8 cellular contexts compared by ENCODE assay signal in the genomic region with DNA sequence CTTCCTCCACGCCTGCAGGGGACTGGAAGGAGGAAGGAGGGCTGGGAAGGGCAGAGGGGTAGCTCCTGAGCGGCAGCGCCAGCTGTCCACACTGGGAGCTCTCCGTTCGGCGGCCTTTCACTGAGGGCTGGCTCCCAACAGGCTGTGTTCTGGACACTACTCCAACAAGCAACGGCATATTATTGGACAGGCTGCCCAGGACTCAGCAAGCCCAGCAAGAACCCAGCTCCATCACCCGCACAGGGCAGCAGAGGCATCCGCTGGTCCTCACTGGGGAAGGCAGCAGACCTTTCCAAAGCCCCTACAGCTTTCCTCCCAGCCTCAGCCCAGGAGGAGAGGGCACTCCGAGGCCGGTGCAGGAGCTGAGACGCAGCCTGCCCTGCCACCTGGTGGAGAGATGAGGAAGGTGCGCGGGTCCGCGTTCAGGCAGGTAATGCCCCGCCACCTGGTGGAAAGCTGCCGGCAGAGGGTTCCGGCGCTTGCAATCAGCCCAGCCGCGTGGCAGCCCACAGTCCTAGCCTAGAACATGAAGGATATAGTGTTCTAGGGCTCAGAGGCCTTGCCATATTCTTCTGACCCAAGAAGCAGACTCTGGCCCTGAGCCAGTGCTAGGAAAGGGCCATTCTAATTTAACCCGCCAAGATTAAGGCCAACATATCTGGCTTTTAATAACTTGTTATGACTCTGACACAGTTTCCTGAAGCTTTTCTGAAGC.
DNase-seq lines count a peak whose midpoint lies in the region; ATAC-seq and TF ChIP-seq lines count a peak whose summit lies in the region.

No MANE protein-coding gene starts in this region.

- no peak overlapping the region for H3K4me3 Mint-ChIP-seq in neural crest cell
- H3K4me3 Mint-ChIP-seq in stimulated activated naive CD8-positive, alpha-beta T cell treated with anti-CD3 and anti-CD28 coated beads, Interleukin-15, amount 100 ng/mL, for 72 hours = no peak overlapping the region

- H3K9me2 ChIP-seq in Karpas-422 (replicated peaks; ENCODE audit: insufficient read depth, low read length) = no peaks in the 10 kb centered on the region

- BruUV-seq in Panc1 (replicated peaks; lab: Mats Ljungman, UMichigan) = no TSS peak

- intact Hi-C loops in Panc1 (cut with micrococcal nuclease; ENCODE audit: unreplicated experiment) = loop anchor here (2.0 to 5.0 kb wide), 2 partner anchors 111 to 182 kb away; no protein-coding TSS in a partner anchor

- H3K4me1 ChIP-seq in Karpas-422 (ENCODE audit: low read length) (no peaks in the 10 kb centered on the region), Panc1 (ENCODE audit: control insufficient read depth, insufficient read depth, low read length) (peaks cover 11% of the 10 kb centered on the region)

- H3K9me3 ChIP-seq in Karpas-422 (ENCODE audit: low read length) (no peaks in the 10 kb centered on the region), Panc1 (ENCODE audit: control insufficient read depth, insufficient read depth, low read depth, low read length) (no peaks in the 10 kb centered on the region)

- H3K27me3 Mint-ChIP-seq in neural crest cell (ENCODE audit: low read depth) = peaks cover 18% of the 10 kb centered on the region
- H3K27me3 Mint-ChIP-seq in stimulated activated naive CD8-positive, alpha-beta T cell treated with anti-CD3 and anti-CD28 coated beads, Interleukin-15, amount 100 ng/mL, for 72 hours = peaks cover 21% of the 10 kb centered on the region

- H3K36me3 ChIP-seq in Karpas-422 (ENCODE audit: insufficient read depth, low read length) = no peaks in the 10 kb centered on the region
- no peaks in the 10 kb centered on the region for H3K36me3 ChIP-seq in Panc1 (ENCODE audit: control insufficient read depth, insufficient read depth, low read length)

- H3K4me3 ChIP-seq in Karpas-422 (ENCODE audit: low read length) (no peak overlapping the region), Panc1 (ENCODE audit: low read depth in 2 of 2, low read length in 2 of 2) (no peak overlapping the region), fibroblast of mammary gland (ENCODE audit: control insufficient read depth, low read depth, low read length) (no peak overlapping the region)

- H2AFZ ChIP-seq in Karpas-422 (ENCODE audit: low read length) = no peak overlapping the region

- H3K4me1 Mint-ChIP-seq in neural crest cell = no peaks in the 10 kb centered on the region
- H3K4me1 Mint-ChIP-seq in stimulated activated naive CD8-positive, alpha-beta T cell treated with anti-CD3 and anti-CD28 coated beads, Interleukin-15, amount 100 ng/mL, for 72 hours = no peaks in the 10 kb centered on the region

- no peaks in the 10 kb centered on the region for H3K79me2 ChIP-seq in Karpas-422 (ENCODE audit: low read length)

- TF ChIP-seq CTCF in Panc1 (IDR thresholded peaks at IDR 0.05) (peak; percentile 99), fibroblast of mammary gland (conservative IDR thresholded peaks at IDR 0.05; ENCODE audit: control insufficient read depth, insufficient read depth, low read depth, low read length) (peak; percentile 93), neural crest cell (conservative IDR thresholded peaks at IDR 0.05) (peak; percentile 99)

- H3K9me3 Mint-ChIP-seq in neural crest cell = no peaks in the 10 kb centered on the region
- no peaks in the 10 kb centered on the region for H3K9me3 Mint-ChIP-seq in stimulated activated naive CD8-positive, alpha-beta T cell treated with anti-CD3 and anti-CD28 coated beads, Interleukin-15, amount 100 ng/mL, for 72 hours

- ATAC-seq in GM21786 (IDR thresholded peaks at IDR 0.05; ENCODE audit: unreplicated experiment) (peak; percentile 88), Panc1 (peak; percentile 97)
- peak; percentile 97 for ATAC-seq in stimulated activated naive CD8-positive, alpha-beta T cell treated with anti-CD3 and anti-CD28 coated beads, Interleukin-15, amount 100 ng/mL, for 72 hours

- H4K20me1 ChIP-seq in Karpas-422 (ENCODE audit: insufficient read depth, low read depth, low read length) = no peaks in the 10 kb centered on the region

- no peak overlapping the region for H3K9ac ChIP-seq in Karpas-422 (ENCODE audit: low read length)

- POLR2A ChIA-PET in Panc1 (lab: Charles Lee) = interaction anchor here (0.6 kb wide), 2 partner anchors 161 to 178 kb away, joined by 3 to 6 read pairs; no protein-coding TSS in a partner anchor

- CTCF ChIA-PET in Panc1 (lab: Charles Lee) = interaction anchor here (0.6 to 4.3 kb wide), 16 partner anchors 11 to 188 kb away, joined by 3 to 42 read pairs (median 4); no protein-coding TSS in a partner anchor

- no peak overlapping the region for H3K27ac ChIP-seq in Karpas-422 (ENCODE audit: low read length)
- no peak overlapping the region for H3K27ac ChIP-seq in Panc1 (ENCODE audit: low read length)

- in situ Hi-C loops in Panc1 (cut with HindIII; ENCODE audit: low pct_unique_long_range_greater_than_20kb, low sequenced_read_pairs) = no loop called here

- H3K27ac Mint-ChIP-seq in neural crest cell (ENCODE audit: unreplicated experiment) = no peak overlapping the region
- no peak overlapping the region for H3K27ac Mint-ChIP-seq in stimulated activated naive CD8-positive, alpha-beta T cell treated with anti-CD3 and anti-CD28 coated beads, Interleukin-15, amount 100 ng/mL, for 72 hours

- H3K36me3 Mint-ChIP-seq in neural crest cell (ENCODE audit: low read depth) = no peaks in the 10 kb centered on the region

- no peaks in the 10 kb centered on the region for H3K27me3 ChIP-seq in Karpas-422 (ENCODE audit: low read length)
- no peaks in the 10 kb centered on the region for H3K27me3 ChIP-seq in Panc1 (ENCODE audit: control insufficient read depth, insufficient read depth, low read length)

- H3K4me2 ChIP-seq in Karpas-422 (ENCODE audit: low read depth, low read length, poor library complexity, severe bottlenecking) = no peak overlapping the region

- DNase-seq in Daoy (ENCODE audit: low read depth) (peak; percentile 92), Karpas-422 (peak; percentile 93), Panc1 (ENCODE audit: low read depth, low spot score) (peak; percentile 72), activated T-helper 1 cell treated with Interleukin-2 at 50 U/mL for 16 hours (ENCODE audit: low read depth) (peak; percentile 73), fibroblast of mammary gland (ENCODE audit: low read depth) (peak; percentile 61), neural crest cell (ENCODE audit: low read depth, low spot score) (peak; percentile 97)
- DNase-seq in stimulated activated naive CD8-positive, alpha-beta T cell treated with anti-CD3 and anti-CD28 coated beads, Interleukin-15, amount 100 ng/mL, for 72 hours = peak; percentile 89 to 90
